In the genomic region with DNA sequence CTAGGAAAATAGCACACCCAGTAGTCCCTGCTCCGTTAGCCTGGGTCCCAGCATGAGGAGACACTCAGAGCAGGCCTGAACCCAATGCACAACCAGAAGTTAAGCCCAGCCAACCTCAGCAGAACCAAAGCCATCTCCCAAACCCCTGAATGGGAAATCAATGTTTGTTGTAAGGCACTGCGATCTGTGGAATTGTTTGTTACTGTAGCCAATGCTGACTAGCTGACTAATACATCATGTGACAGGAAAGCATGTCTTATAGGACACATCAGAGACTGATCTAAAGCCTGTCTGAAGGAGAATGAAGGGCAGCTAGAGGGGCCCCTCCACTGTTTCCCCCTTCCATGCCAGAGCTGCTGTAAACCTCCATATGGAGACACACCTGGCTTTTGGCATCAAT, we compare ENCODE assay signal across 2 cellular contexts.
A peak's percentile ranks its signal among the peaks of the same experiment; 100 is the strongest.
TF ChIP-seq lines count a peak whose summit lies in the region.

No MANE protein-coding gene starts in this region.

TF ChIP-seq in HepG2, 621 proteins besides CTCF, POLR2A, EP300 and RAD21 (continued from another document):
- TF ChIP-seq ZNF615 (CRISPR knock-in tag; IDR thresholded peaks at IDR 0.05; ENCODE audit: borderline replicate concordance) (no peak), IKZF1 (IDR thresholded peaks at IDR 0.05) (no peak), ZNF674 (CRISPR knock-in tag; IDR thresholded peaks at IDR 0.05; ENCODE audit: low read depth) (no peak), TEAD3 (CRISPR knock-in tag; optimal IDR thresholded peaks at IDR 0.05; ENCODE audit: borderline replicate concordance) (no peak)

TF ChIP-seq in K562, 482 proteins besides CTCF, POLR2A, EP300 and RAD21:
- TF ChIP-seq, protein P1, sequence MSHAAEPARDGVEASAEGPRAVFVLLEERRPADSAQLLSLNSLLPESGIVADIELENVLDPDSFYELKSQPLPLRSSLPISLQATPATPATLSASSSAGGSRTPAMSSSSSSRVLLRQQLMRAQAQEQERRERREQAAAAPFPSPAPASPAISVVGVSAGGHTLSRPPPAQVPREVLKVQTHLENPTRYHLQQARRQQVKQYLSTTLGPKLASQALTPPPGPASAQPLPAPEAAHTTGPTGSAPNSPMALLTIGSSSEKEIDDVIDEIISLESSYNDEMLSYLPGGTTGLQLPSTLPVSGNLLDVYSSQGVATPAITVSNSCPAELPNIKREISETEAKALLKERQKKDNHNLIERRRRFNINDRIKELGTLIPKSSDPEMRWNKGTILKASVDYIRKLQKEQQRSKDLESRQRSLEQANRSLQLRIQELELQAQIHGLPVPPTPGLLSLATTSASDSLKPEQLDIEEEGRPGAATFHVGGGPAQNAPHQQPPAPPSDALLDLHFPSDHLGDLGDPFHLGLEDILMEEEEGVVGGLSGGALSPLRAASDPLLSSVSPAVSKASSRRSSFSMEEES (CRISPR knock-in tag; IDR thresholded peaks at IDR 0.05): 0 out of 2 replicates have a peak, but pooled peaks have one; percentile 1
- TF ChIP-seq, protein P2, sequence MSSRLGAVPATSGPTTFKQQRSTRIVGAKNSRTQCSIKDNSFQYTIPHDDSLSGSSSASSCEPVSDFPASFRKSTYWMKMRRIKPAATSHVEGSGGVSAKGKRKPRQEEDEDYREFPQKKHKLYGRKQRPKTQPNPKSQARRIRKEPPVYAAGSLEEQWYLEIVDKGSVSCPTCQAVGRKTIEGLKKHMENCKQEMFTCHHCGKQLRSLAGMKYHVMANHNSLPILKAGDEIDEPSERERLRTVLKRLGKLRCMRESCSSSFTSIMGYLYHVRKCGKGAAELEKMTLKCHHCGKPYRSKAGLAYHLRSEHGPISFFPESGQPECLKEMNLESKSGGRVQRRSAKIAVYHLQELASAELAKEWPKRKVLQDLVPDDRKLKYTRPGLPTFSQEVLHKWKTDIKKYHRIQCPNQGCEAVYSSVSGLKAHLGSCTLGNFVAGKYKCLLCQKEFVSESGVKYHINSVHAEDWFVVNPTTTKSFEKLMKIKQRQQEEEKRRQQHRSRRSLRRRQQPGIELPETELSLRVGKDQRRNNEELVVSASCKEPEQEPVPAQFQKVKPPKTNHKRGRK (tag; IDR thresholded peaks at IDR 0.05): no peak
TF ChIP-seq in K562: peak in this region for 1.
